Comparison of ENCODE assay signal across 8 cellular contexts in the genomic region with DNA sequence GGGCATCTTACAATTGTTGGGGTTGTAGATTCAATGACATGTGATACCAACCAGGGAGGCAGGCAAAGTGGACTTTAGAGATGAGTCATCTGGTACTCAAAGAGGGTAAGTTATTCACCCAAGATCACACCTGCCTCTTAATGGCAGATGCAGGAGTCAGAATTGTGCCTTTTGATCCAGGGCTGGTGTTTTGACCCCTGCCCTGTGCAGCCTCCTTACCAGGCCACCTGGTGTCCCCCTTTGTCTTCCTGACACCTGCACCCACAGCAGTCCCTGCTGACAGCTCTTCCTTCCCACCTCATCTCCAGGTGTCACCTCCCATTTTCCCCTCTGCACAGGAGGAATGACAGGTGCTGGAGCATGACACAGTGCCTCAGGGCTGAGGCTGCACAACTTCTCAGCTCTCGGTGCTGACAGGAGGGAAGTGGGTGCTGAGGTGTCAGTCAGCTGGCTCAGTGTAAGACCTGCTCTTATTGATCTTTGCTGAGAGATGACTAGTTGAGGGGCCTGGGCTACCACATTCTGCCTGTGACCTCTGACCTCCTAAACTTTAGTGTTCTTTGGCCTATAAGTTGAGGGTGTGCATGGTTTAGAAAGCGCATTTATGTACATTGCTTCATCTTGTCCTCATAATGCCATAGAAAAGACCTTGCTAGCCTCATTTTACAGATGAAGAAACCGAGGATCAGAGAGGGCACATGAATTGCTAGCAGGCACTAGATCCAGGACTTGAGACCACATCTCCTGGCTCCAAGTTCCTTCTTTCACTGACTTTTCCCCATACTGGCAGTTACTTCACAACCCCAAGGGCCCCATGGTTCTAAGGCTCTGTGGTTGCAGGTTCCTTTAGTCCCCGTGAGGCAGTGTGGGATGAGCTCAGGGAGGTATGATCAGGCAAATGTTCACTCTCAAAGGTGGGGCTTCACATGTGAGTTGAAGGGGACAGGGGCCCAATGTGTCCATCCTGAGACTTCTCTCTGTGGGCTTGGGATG. TPM values are rescaled to one million over a fixed set of nuclear protein-coding genes. Genes with fewer than 3 reads are reported as not detected.
DNase-seq lines count a peak whose midpoint lies in the region; ATAC-seq and TF ChIP-seq lines count a peak whose summit lies in the region.
"Had no signal": no experiment of that assay in that cellular context is flagged by ENCODE, and none has a peak within 500 bp of the region (broad histone marks: within the 10 kb centered on the region; RNA-seq: fewer than 3 reads in every experiment).

No MANE protein-coding gene starts in this region.

- H3K4me1 ChIP-seq in neutrophil (ENCODE audit: control insufficient read depth in 1 of 2, insufficient read depth in 1 of 2, low read depth in 1 of 2, low read length in 1 of 2): peaks cover 20 to 22% of the 10 kb centered on the region in 2 experiments
- H3K4me1 ChIP-seq in SJCRH30: no peaks in the 10 kb centered on the region
- H3K4me1 ChIP-seq in left lung: peaks cover 0 to 5% of the 10 kb centered on the region in 2 donors
- H3K4me1 ChIP-seq: heart right ventricle had no signal

- H3K9me3 Mint-ChIP-seq in T-cell: no peaks in the 10 kb centered on the region

- POLR2A ChIA-PET in T-cell (lab: Charles Lee): no interaction called here

- no peaks in the 10 kb centered on the region for H3K4me1 Mint-ChIP-seq in T-cell

- H3K4me3 ChIP-seq in neutrophil (ENCODE audit: low read depth in 1 of 2, low read length in 1 of 2) (no peak overlapping the region), SJCRH30 (no peak overlapping the region), left lung (no peak overlapping the region)
- H3K4me3 ChIP-seq: heart right ventricle had no signal

- DNase-seq in NCI-H187 treated with DMSO at 0.1 percent for 48 hours (lab: John Stamatoyannopoulos, UW) (peak; percentile 100), SJCRH30 (no peak), T-cell (no peak), left lung (no peak)
- DNase-seq: heart right ventricle had no signal

- no peaks in the 10 kb centered on the region for H3K36me3 Mint-ChIP-seq in T-cell

- H3K27ac ChIP-seq in neutrophil (peak overlapping the region; percentile 57), SJCRH30 (no peak overlapping the region), left lung (no peak overlapping the region)
- H3K27ac ChIP-seq: heart right ventricle had no signal

- no peak for TF ChIP-seq CTCF in neutrophil (IDR thresholded peaks at IDR 0.05)
- no peak for TF ChIP-seq CTCF in left lung (IDR thresholded peaks at IDR 0.05)

- no peaks in the 10 kb centered on the region for H3K9me3 ChIP-seq in neutrophil
- no peaks in the 10 kb centered on the region for H3K9me3 ChIP-seq in SJCRH30 (replicated peaks)
- H3K9me3 ChIP-seq in left lung: no peaks in the 10 kb centered on the region
- H3K9me3 ChIP-seq: heart right ventricle had no signal

- intact Hi-C loops in left lung (cut with DNase I): no loop called here

- CTCF ChIA-PET in T-cell (lab: Charles Lee): no interaction called here

- H3K27ac Mint-ChIP-seq in T-cell: no peak overlapping the region

- ATAC-seq in GM19025 (IDR thresholded peaks at IDR 0.05; ENCODE audit: low read depth, unreplicated experiment) (peak; percentile 79), HG02840 (IDR thresholded peaks at IDR 0.05; ENCODE audit: low FRiP score, unreplicated experiment) (peak; percentile 57), T-cell (replicated peaks in 1 of 4) (no peak), left lung (no peak)

- H3K27me3 ChIP-seq in neutrophil (no peaks in the 10 kb centered on the region), SJCRH30 (no peaks in the 10 kb centered on the region), left lung (no peaks in the 10 kb centered on the region)

- H3K4me3 Mint-ChIP-seq in T-cell: no peak overlapping the region

- H3K27me3 Mint-ChIP-seq in T-cell: peaks cover 18 to 21% of the 10 kb centered on the region in 2 donors

- H3K36me3 ChIP-seq in neutrophil: no peaks in the 10 kb centered on the region
- no peaks in the 10 kb centered on the region for H3K36me3 ChIP-seq in SJCRH30
- H3K36me3 ChIP-seq in left lung: no peaks in the 10 kb centered on the region
- H3K36me3 ChIP-seq: heart right ventricle had no signal

RNA-seq across cellular contexts. Expression of gene CACNA1E, which starts 31.3 kb away (rescaled TPM):
- under 0.01 and 0.02 TPM in 2 replicates for total RNA-seq in SJCRH30 (2014; rRNA removed; shearing (Covaris generic))
- total RNA-seq in T-cell (under 1 TPM in 3 of 5 donors, not detected in 2; 0.03 to 0.10 (median 0.03) TPM), left lung (1 to 10 TPM in 1 of 2 donors, not detected in 1; 1.2 TPM)

Comparison
In these comparisons a context has a peak if more than half of its experiments do, and no peak if none do; other contexts are left out.
1. ATAC-seq: peak in GM19025 (single experiment) and HG02840 (single experiment); none in T-cell (0 of 4) and left lung (single experiment).